ENCODE assay signal across 13 cellular contexts in the genomic region with DNA sequence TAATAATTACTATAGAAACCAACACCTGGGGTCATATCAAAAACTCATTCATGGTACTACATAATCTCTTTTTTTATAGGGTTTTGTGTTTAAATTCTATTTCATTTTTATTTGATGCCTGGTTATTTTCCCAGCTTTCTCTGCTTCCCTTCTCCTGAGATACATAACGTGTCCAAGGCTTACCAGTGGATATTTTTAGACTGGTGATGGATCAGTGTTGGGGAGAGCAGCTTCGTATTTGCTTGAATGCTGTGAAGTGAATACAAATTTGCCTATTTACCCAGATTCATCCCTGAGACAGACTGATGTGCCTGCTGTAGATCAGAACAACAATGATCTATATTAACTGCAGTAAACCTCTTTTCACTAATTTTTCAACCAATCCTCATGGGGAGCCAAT. TPM values are rescaled to one million over a fixed set of nuclear protein-coding genes. Genes with fewer than 3 reads are reported as not detected.
"Had no signal": no experiment of that assay in that cellular context is flagged by ENCODE, and none has a peak within 500 bp of the region (broad histone marks: within the 10 kb centered on the region; RNA-seq: fewer than 3 reads in every experiment).

No MANE protein-coding gene starts in this region.

- H3K36me3 Mint-ChIP-seq: stimulated activated naive B cell treated with anti-CD40 and anti-IgM and Interleukin-4, amounts not matched to agents 10 μg/mL and 1 μg/mL and 100 μg/mL, for 72 hours had no signal

- DNase-seq: activated CD4-positive, alpha-beta memory T cell treated with anti-CD3 and anti-CD28 coated beads, Interleukin-2, amount 10 ng/mL, durations not matched to agents 7 days and 5 days; activated CD4-positive, alpha-beta T cell treated with anti-CD3 and anti-CD28 coated beads for 4 hours; activated naive CD8-positive, alpha-beta T cell treated with anti-CD3 and anti-CD28 coated beads, Interleukin-2, amount 10 ng/mL, durations not matched to agents 7 days and 5 days; anterior cingulate cortex; cortex of kidney; effector CD8-positive, alpha-beta T cell; foreskin keratinocyte; glutamatergic neuron; posterior cingulate gyrus; stimulated activated naive B cell treated with anti-CD40 and anti-IgM and Interleukin-4, amounts not matched to agents 10 μg/mL and 1 μg/mL and 100 μg/mL, for 72 hours; uterus had no signal

- H3K27ac ChIP-seq: foreskin keratinocyte, neutrophil, tibial nerve, uterus had no signal

- H3K4me1 ChIP-seq: foreskin keratinocyte, uterus had no signal

- H3K9me3 ChIP-seq: neutrophil, tibial nerve, uterus had no signal

- H3K27ac Mint-ChIP-seq: activated CD4-positive, alpha-beta memory T cell treated with anti-CD3 and anti-CD28 coated beads, Interleukin-2, amount 10 ng/mL, durations not matched to agents 7 days and 5 days; stimulated activated naive B cell treated with anti-CD40 and anti-IgM and Interleukin-4, amounts not matched to agents 10 μg/mL and 1 μg/mL and 100 μg/mL, for 72 hours had no signal

- H3K36me3 ChIP-seq: neutrophil, tibial nerve, uterus had no signal

- H3K4me3 ChIP-seq: tibial nerve, uterus had no signal

- ATAC-seq: foreskin keratinocyte; stimulated activated naive B cell treated with anti-CD40 and anti-IgM and Interleukin-4, amounts not matched to agents 10 μg/mL and 1 μg/mL and 100 μg/mL, for 72 hours had no signal

- H3K9me3 Mint-ChIP-seq: activated CD4-positive, alpha-beta memory T cell treated with anti-CD3 and anti-CD28 coated beads, Interleukin-2, amount 10 ng/mL, durations not matched to agents 7 days and 5 days; activated naive CD8-positive, alpha-beta T cell treated with anti-CD3 and anti-CD28 coated beads, Interleukin-2, amount 10 ng/mL, durations not matched to agents 7 days and 5 days; stimulated activated naive B cell treated with anti-CD40 and anti-IgM and Interleukin-4, amounts not matched to agents 10 μg/mL and 1 μg/mL and 100 μg/mL, for 72 hours had no signal

- H3K27me3 ChIP-seq: tibial nerve, uterus had no signal

- H3K4me3 Mint-ChIP-seq: activated CD4-positive, alpha-beta memory T cell treated with anti-CD3 and anti-CD28 coated beads, Interleukin-2, amount 10 ng/mL, durations not matched to agents 7 days and 5 days; activated naive CD8-positive, alpha-beta T cell treated with anti-CD3 and anti-CD28 coated beads, Interleukin-2, amount 10 ng/mL, durations not matched to agents 7 days and 5 days; stimulated activated naive B cell treated with anti-CD40 and anti-IgM and Interleukin-4, amounts not matched to agents 10 μg/mL and 1 μg/mL and 100 μg/mL, for 72 hours had no signal

- H3K27me3 Mint-ChIP-seq: activated CD4-positive, alpha-beta memory T cell treated with anti-CD3 and anti-CD28 coated beads, Interleukin-2, amount 10 ng/mL, durations not matched to agents 7 days and 5 days; activated naive CD8-positive, alpha-beta T cell treated with anti-CD3 and anti-CD28 coated beads, Interleukin-2, amount 10 ng/mL, durations not matched to agents 7 days and 5 days; stimulated activated naive B cell treated with anti-CD40 and anti-IgM and Interleukin-4, amounts not matched to agents 10 μg/mL and 1 μg/mL and 100 μg/mL, for 72 hours had no signal

RNA-seq across cellular contexts. Expression of a gene that starts 43.2 kb away (rescaled TPM):
- total RNA-seq: tibial nerve had no signal

RNA-seq across cellular contexts. Expression of a gene that starts 56.0 kb away (rescaled TPM):
- total RNA-seq: foreskin keratinocyte had no signal
